1 cellular context compared by ENCODE assay signal in the genomic region with DNA sequence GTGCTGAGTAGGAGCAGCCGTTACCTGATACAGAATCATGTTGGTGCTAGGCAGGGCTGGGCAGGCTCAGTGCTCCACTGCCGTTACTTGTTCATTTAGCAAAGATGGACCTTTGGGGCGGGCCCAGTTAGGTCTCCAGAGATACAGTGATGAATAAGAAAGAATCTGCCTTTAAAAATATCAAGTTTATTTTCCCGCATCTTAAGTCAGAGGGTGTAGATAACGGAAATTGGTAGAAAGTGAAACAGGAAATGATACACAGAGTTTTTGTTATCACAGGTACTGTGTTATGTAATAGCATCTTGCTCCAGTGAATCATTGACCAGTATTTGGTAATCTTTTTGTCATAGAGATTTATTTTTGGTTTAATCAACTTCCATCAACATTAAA.
A peak's percentile ranks its signal among the peaks of the same experiment; 100 is the strongest.
TF ChIP-seq lines count a peak whose summit lies in the region.

No MANE protein-coding gene starts in this region.

TF ChIP-seq in GM12878, 131 proteins besides CTCF, POLR2A, EP300 and RAD21 (continued from another document):
- TF ChIP-seq, protein P1, sequence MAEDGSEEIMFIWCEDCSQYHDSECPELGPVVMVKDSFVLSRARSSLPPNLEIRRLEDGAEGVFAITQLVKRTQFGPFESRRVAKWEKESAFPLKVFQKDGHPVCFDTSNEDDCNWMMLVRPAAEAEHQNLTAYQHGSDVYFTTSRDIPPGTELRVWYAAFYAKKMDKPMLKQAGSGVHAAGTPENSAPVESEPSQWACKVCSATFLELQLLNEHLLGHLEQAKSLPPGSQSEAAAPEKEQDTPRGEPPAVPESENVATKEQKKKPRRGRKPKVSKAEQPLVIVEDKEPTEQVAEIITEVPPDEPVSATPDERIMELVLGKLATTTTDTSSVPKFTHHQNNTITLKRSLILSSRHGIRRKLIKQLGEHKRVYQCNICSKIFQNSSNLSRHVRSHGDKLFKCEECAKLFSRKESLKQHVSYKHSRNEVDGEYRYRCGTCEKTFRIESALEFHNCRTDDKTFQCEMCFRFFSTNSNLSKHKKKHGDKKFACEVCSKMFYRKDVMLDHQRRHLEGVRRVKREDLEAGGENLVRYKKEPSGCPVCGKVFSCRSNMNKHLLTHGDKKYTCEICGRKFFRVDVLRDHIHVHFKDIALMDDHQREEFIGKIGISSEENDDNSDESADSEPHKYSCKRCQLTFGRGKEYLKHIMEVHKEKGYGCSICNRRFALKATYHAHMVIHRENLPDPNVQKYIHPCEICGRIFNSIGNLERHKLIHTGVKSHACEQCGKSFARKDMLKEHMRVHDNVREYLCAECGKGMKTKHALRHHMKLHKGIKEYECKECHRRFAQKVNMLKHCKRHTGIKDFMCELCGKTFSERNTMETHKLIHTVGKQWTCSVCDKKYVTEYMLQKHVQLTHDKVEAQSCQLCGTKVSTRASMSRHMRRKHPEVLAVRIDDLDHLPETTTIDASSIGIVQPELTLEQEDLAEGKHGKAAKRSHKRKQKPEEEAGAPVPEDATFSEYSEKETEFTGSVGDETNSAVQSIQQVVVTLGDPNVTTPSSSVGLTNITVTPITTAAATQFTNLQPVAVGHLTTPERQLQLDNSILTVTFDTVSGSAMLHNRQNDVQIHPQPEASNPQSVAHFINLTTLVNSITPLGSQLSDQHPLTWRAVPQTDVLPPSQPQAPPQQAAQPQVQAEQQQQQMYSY (CRISPR knock-in tag; IDR thresholded peaks at IDR 0.05), result no peak
- TF ChIP-seq LARP7 (IDR thresholded peaks at IDR 0.05) (no peak), MEF2B (IDR thresholded peaks at IDR 0.05; ENCODE audit: partially characterized antibody, poor library complexity, severe bottlenecking) (peak; percentile 10), SPI1 (IDR thresholded peaks at IDR 0.05; ENCODE audit: borderline replicate concordance, insufficient read depth, low read depth, low read length) (0 out of 2 replicates have a peak, but pooled peaks have one; percentile 10), FOXM1 (IDR thresholded peaks at IDR 0.05; ENCODE audit: low read depth, low read length) (peak; percentile 54; the same call in 1 of the 2 replicates), TBL1XR1 (IDR thresholded peaks at IDR 0.05; ENCODE audit: low read depth, low read length) (no peak), FOXK2 (IDR thresholded peaks at IDR 0.05) (no peak)
- TF ChIP-seq, protein P2, sequence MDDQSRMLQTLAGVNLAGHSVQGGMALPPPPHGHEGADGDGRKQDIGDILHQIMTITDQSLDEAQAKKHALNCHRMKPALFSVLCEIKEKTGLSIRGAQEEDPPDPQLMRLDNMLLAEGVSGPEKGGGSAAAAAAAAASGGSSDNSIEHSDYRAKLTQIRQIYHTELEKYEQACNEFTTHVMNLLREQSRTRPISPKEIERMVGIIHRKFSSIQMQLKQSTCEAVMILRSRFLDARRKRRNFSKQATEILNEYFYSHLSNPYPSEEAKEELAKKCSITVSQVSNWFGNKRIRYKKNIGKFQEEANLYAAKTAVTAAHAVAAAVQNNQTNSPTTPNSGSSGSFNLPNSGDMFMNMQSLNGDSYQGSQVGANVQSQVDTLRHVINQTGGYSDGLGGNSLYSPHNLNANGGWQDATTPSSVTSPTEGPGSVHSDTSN (IDR thresholded peaks at IDR 0.05; ENCODE audit: insufficient replicate concordance, low read depth, low read length), result no peak
